ENCODE assay signal across 1 cellular context in the genomic region with DNA sequence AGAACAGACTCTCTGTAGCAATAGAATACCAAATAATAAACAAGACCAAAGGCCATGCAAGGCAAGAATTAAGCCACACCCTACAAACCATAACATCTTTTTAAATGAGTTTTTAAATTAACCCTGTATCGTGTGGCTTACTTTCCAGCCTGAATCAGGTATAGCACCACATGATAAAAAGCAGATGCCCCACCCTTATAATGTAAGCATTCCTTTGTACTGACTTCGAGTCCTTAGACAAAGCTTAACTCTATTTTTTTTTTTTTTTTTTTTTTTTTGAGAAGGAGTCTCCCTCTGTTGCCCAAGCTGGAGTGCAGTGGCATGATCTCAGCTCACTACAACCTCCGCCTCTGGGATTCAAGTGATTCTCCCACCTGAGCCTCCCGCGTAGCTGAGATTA.
TF ChIP-seq lines count a peak whose summit lies in the region.

No MANE protein-coding gene starts in this region.

TF ChIP-seq in HepG2, 621 proteins besides CTCF, POLR2A, EP300 and RAD21:
- TF ChIP-seq ZNF335 (CRISPR knock-in tag; IDR thresholded peaks at IDR 0.05) (no peak), HDAC1 (CRISPR knock-in tag; IDR thresholded peaks at IDR 0.05) (no peak), NR3C1 (CRISPR knock-in tag; IDR thresholded peaks at IDR 0.05) (no peak), MED13 (CRISPR knock-in tag; IDR thresholded peaks at IDR 0.05) (no peak), HOXA3 (CRISPR knock-in tag; IDR thresholded peaks at IDR 0.05) (no peak)
